21 cellular contexts compared by ENCODE assay signal in the genomic region with DNA sequence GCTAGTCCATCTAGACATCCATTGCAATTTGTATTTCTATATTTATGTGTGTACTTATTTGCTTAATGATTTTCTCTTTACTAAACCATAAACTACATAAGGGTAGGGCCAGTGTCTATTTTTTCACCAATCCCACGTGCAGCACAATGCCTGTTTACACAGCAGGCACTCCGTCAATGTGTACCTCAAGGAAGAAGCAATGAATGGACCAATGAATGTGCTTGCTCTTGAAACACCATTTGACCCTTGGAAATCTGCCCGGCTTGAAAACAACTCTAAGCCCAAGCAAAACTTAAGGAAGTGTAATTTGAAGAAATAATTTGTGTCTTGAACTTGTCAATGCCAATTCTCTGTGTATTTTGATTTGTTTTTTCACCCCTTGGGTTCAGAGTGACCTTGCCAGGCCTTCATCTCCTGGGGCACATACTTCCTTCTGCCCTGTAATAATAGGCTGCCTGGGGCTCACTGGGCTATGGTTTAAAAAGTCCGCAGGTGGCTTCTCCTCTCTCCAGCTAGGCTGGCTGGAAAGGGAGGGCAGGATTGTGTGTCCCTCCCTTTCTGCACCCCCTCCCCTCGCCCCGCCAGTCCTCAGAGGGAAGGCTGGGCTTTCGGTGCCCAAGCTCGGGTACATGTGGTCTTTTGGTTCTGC.
A peak's percentile ranks its signal among the peaks of the same experiment; 100 is the strongest.
DNase-seq lines count a peak whose midpoint lies in the region; ATAC-seq, FAIRE-seq and TF ChIP-seq lines count a peak whose summit lies in the region.
"Had no signal": no experiment of that assay in that cellular context is flagged by ENCODE, and none has a peak within 500 bp of the region (broad histone marks: within the 10 kb centered on the region; RNA-seq: fewer than 3 reads in every experiment).

No MANE protein-coding gene starts in this region.

- FAIRE-seq in endothelial cell of umbilical vein (lab: Jason Lieb, UNC) = peak; percentile 60

- H3K27me3 Mint-ChIP-seq in GM23338 (ENCODE audit: insufficient read depth, low read depth, poor library complexity) = peaks cover 7% of the 10 kb centered on the region
- H3K27me3 Mint-ChIP-seq: T-cell had no signal

- no peak overlapping the region for H3K27ac Mint-ChIP-seq in GM23338
- H3K27ac Mint-ChIP-seq: activated B cell treated with CpG ODN at 0.5 μM for 24 hours; activated naive CD4-positive, alpha-beta T cell treated with anti-CD3 and anti-CD28 coated beads for 36 hours; T-cell had no signal

- BruUV-seq in endothelial cell of umbilical vein (replicated peaks; lab: Mats Ljungman, UMichigan) = no TSS peak

- CTCF ChIA-PET in endothelial cell of umbilical vein (lab: Charles Lee) = no interaction called here

- WGBS in smooth muscle cell (ENCODE audit: low lambda C conversion rate) = 85% methylated on average over 8 of the region's 8 CpGs

- H3F3A ChIP-seq in GM23338 (replicated peaks; ENCODE audit: low read depth) (no peaks in the 10 kb centered on the region), smooth muscle cell (ENCODE audit: low read depth) (peaks cover 4% of the 10 kb centered on the region)

- H3K4me3 ChIP-seq in GM23338 (no peak overlapping the region), endothelial cell of umbilical vein (replicated peaks in 1 of 3; ENCODE audit: insufficient read depth in 1 of 3, low read depth in 1 of 3, low read length in 3 of 3) (no peak overlapping the region), smooth muscle cell (no peak overlapping the region)
- H3K4me3 ChIP-seq: Peyer's patch had no signal

- H3K4me2 ChIP-seq in GM23338 (no peak overlapping the region), endothelial cell of umbilical vein (ENCODE audit: insufficient read depth, low read length) (no peak overlapping the region), smooth muscle cell (no peak overlapping the region)

- dilution Hi-C loops in endothelial cell of umbilical vein (cut with MboI; ENCODE audit: extremely low pct_ligation_motif_present, low sequenced_read_pairs) = no loop called here

- H2AFZ ChIP-seq in GM23338 (no peak overlapping the region), endothelial cell of umbilical vein (ENCODE audit: low read depth, low read length) (no peak overlapping the region), smooth muscle cell (ENCODE audit: low read depth) (no peak overlapping the region)

- H3K9me2 ChIP-seq in GM23338 (ENCODE audit: insufficient read depth) = no peaks in the 10 kb centered on the region

- H3K9ac ChIP-seq in endothelial cell of umbilical vein (replicated peaks; ENCODE audit: extremely low read depth, insufficient read depth, low read length) (no peak overlapping the region), smooth muscle cell (ENCODE audit: low read depth) (no peak overlapping the region)

- TF ChIP-seq CTCF in GM23338 (conservative IDR thresholded peaks at IDR 0.05; ENCODE audit: low read depth in 2 of 2) (no peak), endothelial cell of umbilical vein (IDR thresholded peaks at IDR 0.05; ENCODE audit: extremely low read depth in 1 of 2, insufficient read depth in 1 of 2, low read depth in 1 of 2, low read length in 2 of 2) (no peak), smooth muscle cell (IDR thresholded peaks at IDR 0.05; ENCODE audit: borderline replicate concordance, insufficient read depth, poor library complexity, severe bottlenecking) (no peak)

- H3K4me1 ChIP-seq in GM23338 (ENCODE audit: insufficient read depth) (no peaks in the 10 kb centered on the region), endothelial cell of umbilical vein (ENCODE audit: control insufficient read depth, extremely low read depth, insufficient read depth, low read length) (no peaks in the 10 kb centered on the region), smooth muscle cell (ENCODE audit: low read depth) (no peaks in the 10 kb centered on the region)
- H3K4me1 ChIP-seq: foreskin keratinocyte, Peyer's patch had no signal

- POLR2A ChIA-PET in endothelial cell of umbilical vein (lab: Charles Lee) = no interaction called here

- no peaks in the 10 kb centered on the region for H4K20me1 ChIP-seq in GM23338 (replicated peaks; ENCODE audit: insufficient read depth)
- no peaks in the 10 kb centered on the region for H4K20me1 ChIP-seq in endothelial cell of umbilical vein (replicated peaks; ENCODE audit: control insufficient read depth, extremely low read depth, insufficient read depth, low read length)
- no peaks in the 10 kb centered on the region for H4K20me1 ChIP-seq in smooth muscle cell (ENCODE audit: low read depth)

- H3K9me1 ChIP-seq in endothelial cell of umbilical vein (replicated peaks; ENCODE audit: control insufficient read depth, extremely low read depth, insufficient read depth, low read length) = no peaks in the 10 kb centered on the region

- DNase-seq in GM23338 (ENCODE audit: low spot score) (no peak), NCI-H2196 (lab: John Stamatoyannopoulos, UW; ENCODE audit: unreplicated experiment) (peak; percentile 63), endothelial cell of umbilical vein (ENCODE audit: low read depth, low spot score) (peak; percentile 76), sciatic nerve (ENCODE audit: low spot score) (no peak), smooth muscle cell (lab: John Stamatoyannopoulos, UW; ENCODE audit: unreplicated experiment) (no peak), NCI-H226 (no peak)
- no peak for DNase-seq in stimulated activated naive CD8-positive, alpha-beta T cell treated with anti-CD3 and anti-CD28 coated beads, Interleukin-15, Interleukin-2, amounts not matched to agents 100 U/mL and 50 U/mL, for 24 hours
- DNase-seq: activated B cell treated with CpG ODN at 0.5 μM for 24 hours; activated naive CD4-positive, alpha-beta T cell treated with anti-CD3 and anti-CD28 coated beads for 36 hours; C1 segment of cervical spinal cord; effector CD4-positive, alpha-beta T cell; foreskin keratinocyte; mesendoderm; NCI-H1105; NCI-H524 treated with DMSO at 0.1 percent for 48 hours; Peyer's patch; stimulated activated naive CD4-positive, alpha-beta T cell treated with Interleukin-2 at 50 U/mL for 16 hours; T-cell had no signal

- no peak overlapping the region for H3K4me3 Mint-ChIP-seq in GM23338
- H3K4me3 Mint-ChIP-seq: activated B cell treated with CpG ODN at 0.5 μM for 24 hours; activated naive CD4-positive, alpha-beta T cell treated with anti-CD3 and anti-CD28 coated beads for 36 hours; brain; T-cell had no signal

- H3K27ac ChIP-seq in GM23338 (ENCODE audit: low read depth) (no peak overlapping the region), endothelial cell of umbilical vein (ENCODE audit: insufficient read depth, low read depth, low read length) (no peak overlapping the region), smooth muscle cell (ENCODE audit: low read depth) (no peak overlapping the region)
- H3K27ac ChIP-seq: foreskin keratinocyte, Peyer's patch had no signal

- no peaks in the 10 kb centered on the region; the same call in 2 of the 3 replicates for H3K36me3 Mint-ChIP-seq in GM23338 (ENCODE audit: low read depth)
- H3K36me3 Mint-ChIP-seq: T-cell had no signal

- no peak for TF ChIP-seq POLR2A in endothelial cell of umbilical vein (IDR thresholded peaks at IDR 0.05; ENCODE audit: low read depth, low read length)

- ATAC-seq in GM23338 = peak; percentile 70
- peak; percentile 79 for ATAC-seq in sciatic nerve
- ATAC-seq in stimulated activated naive CD8-positive, alpha-beta T cell treated with anti-CD3 and anti-CD28 coated beads, Interleukin-15, Interleukin-2, amounts not matched to agents 100 U/mL and 50 U/mL, for 24 hours = no peak
- no peak for ATAC-seq in GM19035 (IDR thresholded peaks at IDR 0.05; ENCODE audit: unreplicated experiment)
- ATAC-seq: foreskin keratinocyte, HCT116, T-cell had no signal

- H3K27me3 ChIP-seq in GM23338 (ENCODE audit: insufficient read depth) (no peaks in the 10 kb centered on the region), endothelial cell of umbilical vein (ENCODE audit: control insufficient read depth in 2 of 2, insufficient read depth in 2 of 2, low read length in 2 of 2) (peaks cover 0 to 4% of the 10 kb centered on the region in 2 experiments), smooth muscle cell (ENCODE audit: low read depth) (no peaks in the 10 kb centered on the region)
- H3K27me3 ChIP-seq: Peyer's patch had no signal

- H3K9me3 Mint-ChIP-seq in GM23338 = peaks cover 6% of the 10 kb centered on the region; the same call in 2 of the 3 replicates

- no peaks in the 10 kb centered on the region for H3K79me2 ChIP-seq in GM23338 (replicated peaks; ENCODE audit: insufficient read depth)
- H3K79me2 ChIP-seq in endothelial cell of umbilical vein (ENCODE audit: control insufficient read depth, insufficient read depth, low read length) = no peaks in the 10 kb centered on the region
- H3K79me2 ChIP-seq in smooth muscle cell (ENCODE audit: low read depth) = no peaks in the 10 kb centered on the region

- H3K36me3 ChIP-seq in GM23338 (ENCODE audit: insufficient read depth) (no peaks in the 10 kb centered on the region; the same call in 1 of the 2 replicates), endothelial cell of umbilical vein (ENCODE audit: control insufficient read depth in 2 of 2, extremely low read depth in 1 of 2, insufficient read depth in 2 of 2, low read length in 2 of 2) (no peaks in the 10 kb centered on the region), smooth muscle cell (ENCODE audit: low read depth) (peaks cover 4% of the 10 kb centered on the region)
- H3K36me3 ChIP-seq: Peyer's patch had no signal

- H3K9me3 ChIP-seq in endothelial cell of umbilical vein (replicated peaks; ENCODE audit: control insufficient read depth, insufficient read depth, low read length) (no peaks in the 10 kb centered on the region), smooth muscle cell (replicated peaks; ENCODE audit: low read depth) (peaks cover 6% of the 10 kb centered on the region)

- peaks cover 14% of the 10 kb centered on the region for H3K4me1 Mint-ChIP-seq in GM23338
- H3K4me1 Mint-ChIP-seq: activated B cell treated with CpG ODN at 0.5 μM for 24 hours, T-cell had no signal

- intact Hi-C loops in endothelial cell of umbilical vein (cut with micrococcal nuclease) (no loop called here), sciatic nerve (cut with DNase I) (no loop called here)

TF ChIP-seq in GM23338, 12 proteins besides CTCF, POLR2A, EP300 and RAD21 (continues in another document):
- TF ChIP-seq ZNF331 (CRISPR knock-in tag; IDR thresholded peaks at IDR 0.05; ENCODE audit: low read depth) (no peak), EZH2 (IDR thresholded peaks at IDR 0.05; ENCODE audit: low read depth, unreplicated experiment) (no peak), CREB1 (CRISPR knock-in tag; IDR thresholded peaks at IDR 0.05; ENCODE audit: low read depth) (no peak), POLR2AphosphoS5 (IDR thresholded peaks at IDR 0.05; ENCODE audit: low read depth) (no peak), JUNB (IDR thresholded peaks at IDR 0.05; ENCODE audit: unreplicated experiment) (no peak), STAT1 (IDR thresholded peaks at IDR 0.05; ENCODE audit: unreplicated experiment) (no peak)

TF ChIP-seq in endothelial cell of umbilical vein, 7 proteins besides CTCF, POLR2A, EP300 and RAD21 (continues in another document):
- TF ChIP-seq, protein P1, sequence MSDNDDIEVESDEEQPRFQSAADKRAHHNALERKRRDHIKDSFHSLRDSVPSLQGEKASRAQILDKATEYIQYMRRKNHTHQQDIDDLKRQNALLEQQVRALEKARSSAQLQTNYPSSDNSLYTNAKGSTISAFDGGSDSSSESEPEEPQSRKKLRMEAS (IDR thresholded peaks at IDR 0.05; ENCODE audit: insufficient read depth, insufficient read length) = no peak
- no peak for TF ChIP-seq GATA2 (IDR thresholded peaks at IDR 0.05; ENCODE audit: insufficient read depth, insufficient read length, low read depth, low read length)
- no peak for TF ChIP-seq JUN (IDR thresholded peaks at IDR 0.05; ENCODE audit: borderline replicate concordance, insufficient read depth, insufficient read length, low read depth)

Comparison
In these comparisons a context has a peak if more than half of its experiments do, and no peak if none do; other contexts are left out.
1. ATAC-seq: peak in GM23338 (single experiment) and sciatic nerve (single experiment); none in stimulated activated naive CD8-positive, alpha-beta T cell treated with anti-CD3 and anti-CD28 coated beads, Interleukin-15, Interleukin-2, amounts not matched to agents 100 U/mL and 50 U/mL, for 24 hours (single experiment) and GM19035 (single experiment).
2. DNase-seq: peak in NCI-H2196 (single experiment) and endothelial cell of umbilical vein (single experiment); none in GM23338 (single experiment), sciatic nerve (single experiment), smooth muscle cell (single experiment), stimulated activated naive CD8-positive, alpha-beta T cell treated with anti-CD3 and anti-CD28 coated beads, Interleukin-15, Interleukin-2, amounts not matched to agents 100 U/mL and 50 U/mL, for 24 hours (single experiment) and NCI-H226 (single experiment).